ENCODE assay signal across 9 cellular contexts in genomic region chr19:11813801-11814706, GRCh38. TPM values are rescaled to one million over a fixed set of nuclear protein-coding genes. Genes with fewer than 3 reads are reported as not detected.
DNase-seq lines count a peak whose midpoint lies in the region; ATAC-seq, FAIRE-seq and TF ChIP-seq lines count a peak whose summit lies in the region.
"Had no signal": no experiment of that assay in that cellular context is flagged by ENCODE, and none has a peak within 500 bp of the region (broad histone marks: within the 10 kb centered on the region; RNA-seq: fewer than 3 reads in every experiment).

Gene ZNF440 (plus strand): TSS chr19:11814273. CDS start chr19:11814448, 175 bp downstream.

- H3K27me3 Mint-ChIP-seq in immature natural killer cell (ENCODE audit: low read depth in 3 of 3) = peaks cover 1 to 2% (median 2%) of the 10 kb centered on the region in 3 donors

- DNase-seq in NCI-H2171 treated with DMSO at 0.1 percent for 48 hours (lab: John Stamatoyannopoulos, UW) (peak; percentile 39), NCI-H2171 (lab: John Stamatoyannopoulos, UW) (no peak), NCI-H2107 (lab: John Stamatoyannopoulos, UW) (peak; percentile 66), bronchial epithelial cell (ENCODE audit: low read depth) (peak; percentile 87), immature natural killer cell (peak; percentile 85 to 88 (median 86)), smooth muscle cell of the brain vasculature (ENCODE audit: low read depth, low spot score) (peak; percentile 86)

- FAIRE-seq in bronchial epithelial cell (lab: Jason Lieb, UNC) = no peak
- FAIRE-seq: A549 had no signal

- peaks cover 29 to 34% of the 10 kb centered on the region in 2 donors for H3K4me1 Mint-ChIP-seq in immature natural killer cell

- peak within 1 kb of the TSS; percentile 92 for H3K27ac ChIP-seq in VCaP
- H3K27ac ChIP-seq: A549 had no signal

- peak within 1 kb of the TSS; percentile 96 for H3K4me3 ChIP-seq in bronchial epithelial cell (ENCODE audit: low read depth, low read length)
- H3K4me3 ChIP-seq: A549 had no signal

- ATAC-seq in HG03025 (IDR thresholded peaks at IDR 0.05; ENCODE audit: low FRiP score, unreplicated experiment) = peak; percentile 79
- ATAC-seq: A549 had no signal

- peaks cover 0 to 6% (median 3%) of the 10 kb centered on the region in 3 donors for H3K36me3 Mint-ChIP-seq in immature natural killer cell

- peaks cover 1% of the 10 kb centered on the region for H3K36me3 ChIP-seq in bronchial epithelial cell (ENCODE audit: control insufficient read depth, insufficient read depth, low read length)

- no peaks in the 10 kb centered on the region for H3K27me3 ChIP-seq in bronchial epithelial cell (ENCODE audit: control insufficient read depth, insufficient read depth, low read length)

- H3K27ac Mint-ChIP-seq in immature natural killer cell = peak within 1 kb of the TSS; percentile 83 to 91 (median 86)

- H3K4me3 Mint-ChIP-seq in immature natural killer cell = peak within 1 kb of the TSS; percentile 92 to 94 (median 94)

- TF ChIP-seq CTCF in VCaP (conservative IDR thresholded peaks at IDR 0.05) (no peak), bronchial epithelial cell (IDR thresholded peaks at IDR 0.05; ENCODE audit: insufficient read depth, low read length, severe bottlenecking) (no peak)

- H3K9me3 Mint-ChIP-seq in immature natural killer cell = peaks cover 0 to 3% (median 0%) of the 10 kb centered on the region in 6 donors

RNA-seq across cellular contexts. Expression of gene ZNF440, which starts in this region (rescaled TPM):
- total RNA-seq in bronchial epithelial cell = 9.0 and 11.3 TPM in 2 replicates
- 1 to 10 TPM in 2 of 3 donors, under 1 TPM in 1; 0.34 to 4.5 (median 2.4) TPM for polyA plus RNA-seq in immature natural killer cell
